Comparison of ENCODE assay signal across 15 cellular contexts in the genomic region with DNA sequence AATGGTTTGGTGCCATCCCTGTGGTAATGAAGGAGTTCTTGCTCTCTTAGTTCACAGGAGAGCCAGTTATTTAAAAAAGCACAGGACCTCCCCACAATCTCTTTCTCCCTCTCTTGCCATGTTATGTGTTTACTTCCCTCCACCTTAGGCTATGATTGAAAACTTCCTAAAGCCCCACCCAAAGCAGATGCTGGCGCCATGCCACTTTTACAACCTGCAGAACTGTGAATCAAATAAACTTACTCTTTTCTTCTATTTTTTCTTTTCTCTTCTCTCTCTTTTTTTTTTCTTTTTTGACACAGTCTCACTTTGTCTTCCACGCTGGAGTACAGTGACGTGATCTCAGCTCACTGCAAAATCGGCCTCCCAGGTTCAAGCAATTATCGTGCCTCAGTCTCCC.
"Had no signal": no experiment of that assay in that cellular context is flagged by ENCODE, and none has a peak within 500 bp of the region (broad histone marks: within the 10 kb centered on the region; RNA-seq: fewer than 3 reads in every experiment).

No MANE protein-coding gene starts in this region.

- DNase-seq: activated CD4-positive, alpha-beta T cell treated with anti-CD3 and anti-CD28 coated beads, Interleukin-2, amount 10 ng/mL, durations not matched to agents 7 days and 5 days; activated CD8-positive, alpha-beta memory T cell treated with anti-CD3 and anti-CD28 coated beads for 24 hours; activated naive CD4-positive, alpha-beta T cell treated with anti-CD3 and anti-CD28 coated beads, Interleukin-2, amount 10 ng/mL, durations not matched to agents 7 days and 5 days; esophagus squamous epithelium; hypothalamus; kidney; left ventricle myocardium inferior; stimulated activated CD4-positive, alpha-beta T cell treated with anti-CD3 and anti-CD28 coated beads, Interleukin-1b, Interleukin-23, amount 100 ng/mL, for 48 hours; stimulated activated naive CD8-positive, alpha-beta T cell treated with anti-CD3 and anti-CD28 coated beads, Interleukin-15, amount 100 ng/mL, for 72 hours; T-cell; T-helper 9 cell had no signal

- H3K4me1 ChIP-seq: esophagus squamous epithelium, left ventricle myocardium inferior had no signal

- H3K4me3 ChIP-seq: esophagus squamous epithelium, left ventricle myocardium inferior, thoracic aorta had no signal

- FAIRE-seq: astrocyte, bronchial epithelial cell, endothelial cell of umbilical vein, kidney had no signal

- H3K27ac ChIP-seq: esophagus squamous epithelium, left ventricle myocardium inferior, thoracic aorta had no signal

- H3K36me3 ChIP-seq: esophagus squamous epithelium, left ventricle myocardium inferior, thoracic aorta had no signal

- H3K27me3 ChIP-seq: esophagus squamous epithelium had no signal

- H3K9me3 ChIP-seq: left ventricle myocardium inferior, thoracic aorta had no signal
